Comparison of ENCODE assay signal across 8 cellular contexts in genomic region chr17:58317421-58318064, GRCh38. TPM values are rescaled to one million over a fixed set of nuclear protein-coding genes. Genes with fewer than 3 reads are reported as not detected.
DNase-seq lines count a peak whose midpoint lies in the region; ATAC-seq and TF ChIP-seq lines count a peak whose summit lies in the region.

No MANE protein-coding gene starts in this region.

- H3K36me3 ChIP-seq in esophagus squamous epithelium (no peaks in the 10 kb centered on the region), trophoblast cell (ENCODE audit: control insufficient read depth in 1 of 2, insufficient read depth in 2 of 2, low read length in 2 of 2) (no peaks in the 10 kb centered on the region)

- H4K91ac ChIP-seq in trophoblast cell (ENCODE audit: low read depth, low read length), result peak overlapping the region; percentile 1

- H3K27me3 ChIP-seq in esophagus squamous epithelium (no peaks in the 10 kb centered on the region), trophoblast cell (ENCODE audit: insufficient read depth, low read length) (no peaks in the 10 kb centered on the region)

- H3K4me2 ChIP-seq in trophoblast cell (ENCODE audit: low read length), result no peak overlapping the region

- no peak overlapping the region for H3K23ac ChIP-seq in trophoblast cell (ENCODE audit: low read length)

- H4K8ac ChIP-seq in trophoblast cell (ENCODE audit: low read depth, low read length), result no peak overlapping the region

- H3K4me1 ChIP-seq in esophagus squamous epithelium (peaks cover 0 to 5% (median 0%) of the 10 kb centered on the region in 3 donors), trophoblast cell (ENCODE audit: control insufficient read depth in 1 of 2, insufficient read depth in 2 of 2, low read length in 2 of 2) (no peaks in the 10 kb centered on the region)

- H2BK12ac ChIP-seq in trophoblast cell (ENCODE audit: low read length), result no peak overlapping the region

- DNase-seq in NK-92 treated with Interleukin-12 subunit alpha and Interleukin-12 subunit beta, amount 100 ng/mL, for 24 hours (lab: John Stamatoyannopoulos, UW), result peak; percentile 32
- DNase-seq in NK-92 (lab: John Stamatoyannopoulos, UW; ENCODE audit: unreplicated experiment) (no peak), NCI-H82 (lab: John Stamatoyannopoulos, UW) (peak; percentile 85), esophagus squamous epithelium (lab: John Stamatoyannopoulos, UW) (no peak), trophoblast cell (peak; percentile 61 to 74)
- DNase-seq in activated CD8-positive, alpha-beta memory T cell treated with anti-CD3 and anti-CD28 coated beads, Interleukin-2, amount 50 U/mL, for 48 hours, result peak; percentile 81

- no peak overlapping the region for H2BK5ac ChIP-seq in trophoblast cell (ENCODE audit: low read depth, low read length, poor library complexity)

- H3K27ac ChIP-seq in esophagus squamous epithelium (no peak overlapping the region), trophoblast cell (ENCODE audit: low read depth, low read length) (no peak overlapping the region)

- no peak overlapping the region for H3K9ac ChIP-seq in trophoblast cell (ENCODE audit: low read length)

- H2AK5ac ChIP-seq in trophoblast cell (ENCODE audit: low read length), result no peak overlapping the region

- H3K79me1 ChIP-seq in trophoblast cell (ENCODE audit: low read length), result no peaks in the 10 kb centered on the region

- TF ChIP-seq CTCF in esophagus squamous epithelium (IDR thresholded peaks at IDR 0.05), result peak; percentile 52 to 82 (median 72)

- WGBS in esophagus squamous epithelium, 2 donors, result 14 to 40% methylated on average over 2 to 5 of the region's 5 CpGs
- no CpG with 5 or more reads among the region's 5 CpGs for WGBS in trophoblast cell (ENCODE audit: extremely low coverage, insufficient coverage, insufficient read length)

- intact Hi-C loops in esophagus squamous epithelium (cut with DNase I), result loop anchor here (5.0 kb wide), 1 partner anchor 130 kb away; no protein-coding TSS in a partner anchor

- no peak overlapping the region for H3K4ac ChIP-seq in trophoblast cell (ENCODE audit: low read depth, low read length)

- H3K79me2 ChIP-seq in trophoblast cell (ENCODE audit: control insufficient read depth, insufficient read depth, low read length, poor library complexity), result no peaks in the 10 kb centered on the region

- H2AFZ ChIP-seq in trophoblast cell (ENCODE audit: insufficient read depth, low read length, poor library complexity), result no peak overlapping the region

- no peak overlapping the region for H2BK120ac ChIP-seq in trophoblast cell (ENCODE audit: insufficient read depth, low read length, poor library complexity)

- H3K9me3 ChIP-seq in esophagus squamous epithelium (no peaks in the 10 kb centered on the region), trophoblast cell (ENCODE audit: insufficient read depth, low read depth, low read length) (no peaks in the 10 kb centered on the region)

- H4K12ac ChIP-seq in trophoblast cell (ENCODE audit: low read depth, low read length), result no peak overlapping the region

- ATAC-seq in HG03103 (IDR thresholded peaks at IDR 0.05; ENCODE audit: low read depth, unreplicated experiment), result peak; percentile 61
- ATAC-seq in GM21390 (IDR thresholded peaks at IDR 0.05; ENCODE audit: unreplicated experiment), result no peak

- H3K18ac ChIP-seq in trophoblast cell (ENCODE audit: low read length), result no peak overlapping the region

- H3K4me3 ChIP-seq in esophagus squamous epithelium (no peak overlapping the region), trophoblast cell (ENCODE audit: low read depth, low read length) (no peak overlapping the region)

- TF ChIP-seq POLR2A in esophagus squamous epithelium (IDR thresholded peaks at IDR 0.05), result no peak

- no peak overlapping the region for H3K14ac ChIP-seq in trophoblast cell (ENCODE audit: low read length)

RNA-seq across cellular contexts. Expression of gene TSPOAP1, which starts 11.1 kb away (rescaled TPM):
- 10 to 100 TPM in 1 of 4 donors, 1 to 10 TPM in 3; 2.9 to 16.0 (median 3.3) TPM for total RNA-seq in esophagus squamous epithelium
- polyA plus RNA-seq in trophoblast cell (2013), result 1.1 and 1.3 TPM in 2 replicates

RNA-seq across cellular contexts. Expression of gene SUPT4H1, which starts 34.5 kb away (rescaled TPM):
- total RNA-seq in esophagus squamous epithelium, result 10 to 100 TPM; 29.9 to 54.9 (median 37.0) TPM
- 63.5 and 64.6 TPM in 2 replicates for polyA plus RNA-seq in trophoblast cell (2013)

RNA-seq across cellular contexts. Expression of gene MPO, which starts 36.8 kb away (rescaled TPM):
- not detected for total RNA-seq in esophagus squamous epithelium
- polyA plus RNA-seq in trophoblast cell (2013), result not detected in 2 replicates

Comparison
In these comparisons a context has a peak if more than half of its experiments do, and no peak if none do; other contexts are left out.
1. DNase-seq: peak in NK-92 treated with Interleukin-12 subunit alpha and Interleukin-12 subunit beta, amount 100 ng/mL, for 24 hours (single experiment), NCI-H82 (single experiment), activated CD8-positive, alpha-beta memory T cell treated with anti-CD3 and anti-CD28 coated beads, Interleukin-2, amount 50 U/mL, for 48 hours (single experiment) and trophoblast cell (2 of 2); none in NK-92 (single experiment) and esophagus squamous epithelium (single experiment).